In the genomic region with DNA sequence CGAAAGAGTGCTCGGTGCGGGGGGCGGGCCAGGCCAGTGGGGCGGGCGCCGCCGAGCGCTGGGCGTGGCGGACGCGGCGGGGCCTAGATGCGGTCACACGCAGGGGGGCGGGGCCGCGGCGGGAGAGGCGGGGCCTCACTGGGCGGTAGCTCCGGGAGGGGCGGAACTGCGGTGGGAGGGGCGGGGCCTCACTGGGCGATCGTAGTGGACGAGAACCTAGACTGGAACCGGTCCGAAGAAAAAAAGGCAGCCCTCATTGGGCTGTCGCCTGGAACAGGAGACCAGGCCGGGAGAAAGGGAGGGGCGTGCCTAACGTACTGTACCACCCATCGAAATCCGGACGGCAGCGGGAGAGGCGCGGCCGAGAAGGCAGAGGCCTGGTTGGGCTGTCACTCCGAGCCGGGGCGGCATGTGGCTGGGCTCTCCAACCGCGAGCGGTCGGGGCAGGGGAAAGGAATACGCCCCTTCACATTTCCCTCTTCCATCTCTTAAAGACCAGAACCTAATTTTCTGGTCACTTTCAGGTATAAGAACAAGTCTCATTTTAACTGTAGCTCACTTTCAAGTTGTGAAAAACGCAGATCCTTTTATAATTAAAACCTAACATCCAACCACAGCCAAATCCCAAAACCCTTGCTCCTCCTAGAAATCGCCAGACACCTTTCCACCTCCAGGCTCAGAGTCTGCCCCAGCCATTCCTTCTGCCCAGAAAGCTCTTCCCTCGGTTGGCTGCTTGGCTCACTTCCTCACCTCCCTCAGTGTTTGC, we compare ENCODE assay signal across 8 cellular contexts. TPM values are rescaled to one million over a fixed set of nuclear protein-coding genes. Genes with fewer than 3 reads are reported as not detected.
DNase-seq lines count a peak whose midpoint lies in the region; ATAC-seq and TF ChIP-seq lines count a peak whose summit lies in the region.

A gene with protein sequence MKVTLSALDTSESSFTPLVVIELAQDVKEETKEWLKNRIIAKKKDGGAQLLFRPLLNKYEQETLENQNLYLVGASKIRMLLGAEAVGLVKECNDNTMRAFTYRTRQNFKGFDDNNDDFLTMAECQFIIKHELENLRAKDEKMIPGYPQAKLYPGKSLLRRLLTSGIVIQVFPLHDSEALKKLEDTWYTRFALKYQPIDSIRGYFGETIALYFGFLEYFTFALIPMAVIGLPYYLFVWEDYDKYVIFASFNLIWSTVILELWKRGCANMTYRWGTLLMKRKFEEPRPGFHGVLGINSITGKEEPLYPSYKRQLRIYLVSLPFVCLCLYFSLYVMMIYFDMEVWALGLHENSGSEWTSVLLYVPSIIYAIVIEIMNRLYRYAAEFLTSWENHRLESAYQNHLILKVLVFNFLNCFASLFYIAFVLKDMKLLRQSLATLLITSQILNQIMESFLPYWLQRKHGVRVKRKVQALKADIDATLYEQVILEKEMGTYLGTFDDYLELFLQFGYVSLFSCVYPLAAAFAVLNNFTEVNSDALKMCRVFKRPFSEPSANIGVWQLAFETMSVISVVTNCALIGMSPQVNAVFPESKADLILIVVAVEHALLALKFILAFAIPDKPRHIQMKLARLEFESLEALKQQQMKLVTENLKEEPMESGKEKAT (minus strand): TSS at position 38 of the 766 bp plus-strand sequence. CDS start 16,159 bp downstream, outside the sequence.

- peaks cover 16% of the 10 kb centered on the region for H3K4me1 Mint-ChIP-seq in activated T-helper 2 cell treated with anti-CD3 and anti-CD28 coated beads, Interferon-gamma antibody, Interleukin-2, Interleukin-4, amounts not matched to agents 10 μg/mL and 5 μg/mL and 100 μg/mL, durations not matched to agents 14 hours and 24 hours and 36 hours (ENCODE audit: low read depth)
- peaks cover 11 to 19% (median 19%) of the 10 kb centered on the region in 3 donors for H3K4me1 Mint-ChIP-seq in naive B cell
- H3K4me1 Mint-ChIP-seq in stimulated activated effector memory CD8-positive, alpha-beta T cell treated with anti-CD3 and anti-CD28 coated beads, Interleukin-12 subunit alpha, Interleukin-12 subunit beta, amount 100 ng/mL, for 72 hours, result peaks cover 21% of the 10 kb centered on the region

- H3K4me2 ChIP-seq in fibroblast of lung (ENCODE audit: extremely low read depth, insufficient read depth, low read length), result peak within 1 kb of the TSS; percentile 92

- TF ChIP-seq CTCF in LNCaP clone FGC (IDR thresholded peaks at IDR 0.05; ENCODE audit: control insufficient read depth, extremely low read depth, insufficient read depth) (no peak), RWPE1 (conservative IDR thresholded peaks at IDR 0.05; ENCODE audit: low read depth) (no peak), fibroblast of lung (conservative IDR thresholded peaks at IDR 0.05 in 1 of 2, IDR thresholded peaks at IDR 0.05 in 1 of 2; ENCODE audit: low read depth in 1 of 2, low read length in 2 of 2) (no peak)

- no peaks in the 10 kb centered on the region for H3K36me3 ChIP-seq in fibroblast of lung (ENCODE audit: control insufficient read depth, insufficient read depth, low read length)

- intact Hi-C loops in activated T-helper 2 cell treated with anti-CD3 and anti-CD28 coated beads, Interferon-gamma antibody, Interleukin-2, Interleukin-4, amounts not matched to agents 10 μg/mL and 5 μg/mL and 100 μg/mL, durations not matched to agents 14 hours and 24 hours and 36 hours (cut with micrococcal nuclease), result loop anchor here (1.0 to 10.0 kb wide), 2 partner anchors 68 to 327 kb away; partner anchors contain the start of gene ABHD5

- no peaks in the 10 kb centered on the region for H3K27me3 ChIP-seq in fibroblast of lung (ENCODE audit: control insufficient read depth, insufficient read depth, low read length)

- peak within 1 kb of the TSS; percentile 73 for H3K9ac ChIP-seq in fibroblast of lung (ENCODE audit: insufficient read depth, low read length)

- no peaks in the 10 kb centered on the region for H3K9me3 Mint-ChIP-seq in activated T-helper 2 cell treated with anti-CD3 and anti-CD28 coated beads, Interferon-gamma antibody, Interleukin-2, Interleukin-4, amounts not matched to agents 10 μg/mL and 5 μg/mL and 100 μg/mL, durations not matched to agents 14 hours and 24 hours and 36 hours
- H3K9me3 Mint-ChIP-seq in naive B cell, result peaks cover 0 to 2% (median 0%) of the 10 kb centered on the region in 7 donors
- H3K9me3 Mint-ChIP-seq in stimulated activated effector memory CD8-positive, alpha-beta T cell treated with anti-CD3 and anti-CD28 coated beads, Interleukin-12 subunit alpha, Interleukin-12 subunit beta, amount 100 ng/mL, for 72 hours, result no peaks in the 10 kb centered on the region

- no peaks in the 10 kb centered on the region for H3K36me3 Mint-ChIP-seq in activated T-helper 2 cell treated with anti-CD3 and anti-CD28 coated beads, Interferon-gamma antibody, Interleukin-2, Interleukin-4, amounts not matched to agents 10 μg/mL and 5 μg/mL and 100 μg/mL, durations not matched to agents 14 hours and 24 hours and 36 hours (ENCODE audit: low read depth)
- H3K36me3 Mint-ChIP-seq in naive B cell, result no peaks in the 10 kb centered on the region
- peaks cover 5% of the 10 kb centered on the region for H3K36me3 Mint-ChIP-seq in stimulated activated effector memory CD8-positive, alpha-beta T cell treated with anti-CD3 and anti-CD28 coated beads, Interleukin-12 subunit alpha, Interleukin-12 subunit beta, amount 100 ng/mL, for 72 hours

- H3K79me2 ChIP-seq in fibroblast of lung (ENCODE audit: control insufficient read depth, insufficient read depth, low read length), result peaks cover 18% of the 10 kb centered on the region

- H2AFZ ChIP-seq in fibroblast of lung (ENCODE audit: low read length), result peak within 1 kb of the TSS; percentile 93

- peak within 1 kb of the TSS; percentile 77 for H3K27ac Mint-ChIP-seq in activated T-helper 2 cell treated with anti-CD3 and anti-CD28 coated beads, Interferon-gamma antibody, Interleukin-2, Interleukin-4, amounts not matched to agents 10 μg/mL and 5 μg/mL and 100 μg/mL, durations not matched to agents 14 hours and 24 hours and 36 hours
- H3K27ac Mint-ChIP-seq in naive B cell, result peak within 1 kb of the TSS in 4 of 6 donors; percentile 79 to 96 (median 93)
- peak within 1 kb of the TSS; percentile 86 for H3K27ac Mint-ChIP-seq in stimulated activated effector memory CD8-positive, alpha-beta T cell treated with anti-CD3 and anti-CD28 coated beads, Interleukin-12 subunit alpha, Interleukin-12 subunit beta, amount 100 ng/mL, for 72 hours

- CTCF ChIA-PET in RWPE1 (lab: Yijun Ruan, JAX), result interaction anchor here (0.6 kb wide), 1 partner anchor 322 kb away, joined by 3 read pairs; no protein-coding TSS in a partner anchor

- peak; percentile 98 for DNase-seq in Daoy (ENCODE audit: low read depth)
- peak; percentile 95 for DNase-seq in GOT3 (lab: John Stamatoyannopoulos, UW)
- DNase-seq in LNCaP clone FGC (ENCODE audit: low read depth), result peak; percentile 97
- DNase-seq in RWPE1 (ENCODE audit: low spot score), result peak; percentile 95
- peak; percentile 92 for DNase-seq in activated T-helper 2 cell treated with anti-CD3 and anti-CD28 coated beads, Interferon-gamma antibody, Interleukin-2, Interleukin-4, amounts not matched to agents 10 μg/mL and 5 μg/mL and 100 μg/mL, durations not matched to agents 14 hours and 24 hours and 36 hours (ENCODE audit: low spot score)
- DNase-seq in fibroblast of lung (ENCODE audit: low read depth in 2 of 2), result peak; percentile 99
- peak; percentile 93 for DNase-seq in naive B cell
- peak; percentile 97 to 98 for DNase-seq in stimulated activated effector memory CD8-positive, alpha-beta T cell treated with anti-CD3 and anti-CD28 coated beads, Interleukin-12 subunit alpha, Interleukin-12 subunit beta, amount 100 ng/mL, for 72 hours (ENCODE audit: low spot score in 2 of 2)

- H3K27ac ChIP-seq in RWPE1 (peak within 1 kb of the TSS; percentile 83), fibroblast of lung (ENCODE audit: insufficient read depth, low read length) (peak within 1 kb of the TSS; percentile 71)

- H3K4me3 ChIP-seq in LNCaP clone FGC (ENCODE audit: low read depth, low read length) (peak within 1 kb of the TSS; percentile 82), fibroblast of lung (replicated peaks in 1 of 4; ENCODE audit: control extremely low read depth in 1 of 4, insufficient read depth in 1 of 4, low read depth in 3 of 4, low read length in 4 of 4) (peak within 1 kb of the TSS; percentile 79 to 90 (median 86))

- peak; percentile 90 for ATAC-seq in naive B cell (ENCODE audit: low read depth in 2 of 2)
- ATAC-seq in stimulated activated effector memory CD8-positive, alpha-beta T cell treated with anti-CD3 and anti-CD28 coated beads, Interleukin-12 subunit alpha, Interleukin-12 subunit beta, amount 100 ng/mL, for 72 hours, result peak; percentile 93

- H3K9me3 ChIP-seq in fibroblast of lung (ENCODE audit: control insufficient read depth, insufficient read depth, low read depth, low read length), result no peaks in the 10 kb centered on the region

- H4K20me1 ChIP-seq in fibroblast of lung (ENCODE audit: control insufficient read depth, extremely low read depth, insufficient read depth, low read length), result no peaks in the 10 kb centered on the region

- POLR2A ChIA-PET in RWPE1 (lab: Yijun Ruan, JAX; ENCODE audit: low non-redundant PET), result interaction anchor here (0.6 kb wide), 1 partner anchor 837 kb away, joined by 6 read pairs; no protein-coding TSS in a partner anchor

- H3K4me3 Mint-ChIP-seq in activated T-helper 2 cell treated with anti-CD3 and anti-CD28 coated beads, Interferon-gamma antibody, Interleukin-2, Interleukin-4, amounts not matched to agents 10 μg/mL and 5 μg/mL and 100 μg/mL, durations not matched to agents 14 hours and 24 hours and 36 hours (ENCODE audit: low read depth), result peak within 1 kb of the TSS; percentile 89
- H3K4me3 Mint-ChIP-seq in naive B cell, result peak within 1 kb of the TSS; percentile 75 to 96 (median 93)
- peak within 1 kb of the TSS; percentile 80 for H3K4me3 Mint-ChIP-seq in stimulated activated effector memory CD8-positive, alpha-beta T cell treated with anti-CD3 and anti-CD28 coated beads, Interleukin-12 subunit alpha, Interleukin-12 subunit beta, amount 100 ng/mL, for 72 hours

- peaks cover 29% of the 10 kb centered on the region for H3K27me3 Mint-ChIP-seq in activated T-helper 2 cell treated with anti-CD3 and anti-CD28 coated beads, Interferon-gamma antibody, Interleukin-2, Interleukin-4, amounts not matched to agents 10 μg/mL and 5 μg/mL and 100 μg/mL, durations not matched to agents 14 hours and 24 hours and 36 hours (ENCODE audit: low read depth)
- H3K27me3 Mint-ChIP-seq in naive B cell, result peaks cover 0 to 8% (median 6%) of the 10 kb centered on the region in 3 donors

- peaks cover 4% of the 10 kb centered on the region for H3K4me1 ChIP-seq in fibroblast of lung (ENCODE audit: control insufficient read depth, extremely low read depth, insufficient read depth, low read length)

RNA-seq across cellular contexts. Expression of the gene that starts here (rescaled TPM):
- 14.6 and 17.4 TPM in 2 replicates for total RNA-seq in Daoy (2014; rRNA removed; shearing (Covaris generic))
- total RNA-seq in activated T-helper 2 cell treated with anti-CD3 and anti-CD28 coated beads, Interferon-gamma antibody, Interleukin-2, Interleukin-4, amounts not matched to agents 10 μg/mL and 5 μg/mL and 100 μg/mL, durations not matched to agents 14 hours and 24 hours and 36 hours, result 3.9 and 4.9 TPM in 2 replicates
- total RNA-seq in fibroblast of lung, result 96.8 and 138 TPM in 2 replicates
- polyA plus RNA-seq in fibroblast of lung (74.8 and 103 TPM in 2 replicates), naive B cell (ENCODE audit: low read depth in 6 of 6) (1 to 10 TPM; 2.9 to 5.1 (median 3.8) TPM)
- polyA plus RNA-seq in fibroblast of lung (2012), result 60.9 and 74.2 TPM in 2 replicates
- polyA minus RNA-seq in fibroblast of lung (ENCODE audit: low replicate concordance), result 63.1 and 78.7 TPM in 2 replicates

Comparison
In these comparisons a context has a peak if more than half of its experiments do, and no peak if none do; other contexts are left out.
1. Peak in every context shown above with its lines: DNase-seq, ATAC-seq, H3K4me3 ChIP-seq and H3K27ac ChIP-seq.
2. RNA of the gene that starts here (polyA plus RNA-seq): 60.9 to 103 TPM in fibroblast of lung; 2.9 to 5.1 TPM in naive B cell; every median in the first group is over 10 times any median in the second.